ENCODE assay signal across 26 cellular contexts in genomic region chr22:37647317-37647716, GRCh38.
"Had no signal": no experiment of that assay in that cellular context is flagged by ENCODE, and none has a peak within 500 bp of the region (broad histone marks: within the 10 kb centered on the region; RNA-seq: fewer than 3 reads in every experiment).

No MANE protein-coding gene starts in this region.

- DNase-seq: activated CD4-positive, alpha-beta T cell treated with anti-CD3 and anti-CD28 coated beads, Interleukin-2, amount 10 ng/mL, durations not matched to agents 24 days and 14 days; activated CD4-positive, alpha-beta T cell treated with anti-CD3 and anti-CD28 coated beads, Interleukin-2, amount 50 U/mL, for 4 hours; activated CD8-positive, alpha-beta T cell treated with anti-CD3 and anti-CD28 coated beads for 36 hours; activated gamma-delta T cell; activated naive CD4-positive, alpha-beta T cell treated with anti-CD3 and anti-CD28 coated beads for 36 hours; activated T-cell treated with anti-CD3 and anti-CD28 coated beads, Interleukin-2, amount 50 U/mL, for 1 hour; brain microvascular endothelial cell; central memory CD4-positive, alpha-beta T cell; MM.1S; NCI-H1092 treated with DMSO at 0.1 percent for 48 hours; NCI-H1417; NCI-H146; NCI-H187; NCI-H2029 treated with DMSO at 0.1 percent for 48 hours; NCI-H2107; NCI-H2171; NCI-H510A; NCI-H526; NCI-H748 treated with DMSO at 0.1 percent for 48 hours; NK-92 treated with Interleukin-12 subunit alpha and Interleukin-12 subunit beta, amount 100 ng/mL, for 24 hours; PC-3; SHP77 had no signal

- H3K27ac ChIP-seq: brain microvascular endothelial cell, KMS-11, SK-N-MC had no signal

- H3K9me3 ChIP-seq: SJCRH30 had no signal

- ATAC-seq: activated CD8-positive, alpha-beta T cell treated with anti-CD3 and anti-CD28 coated beads for 36 hours; activated naive CD4-positive, alpha-beta T cell treated with anti-CD3 and anti-CD28 coated beads, Interleukin-2, amount 50 U/mL, for 72 hours; PC-3 had no signal

- H3K4me3 ChIP-seq: SJCRH30, SK-N-MC had no signal

- H3K27me3 ChIP-seq: brain microvascular endothelial cell, SJCRH30 had no signal

- H3K36me3 ChIP-seq: SJCRH30 had no signal
